ENCODE assay signal across 2 cellular contexts in the genomic region with DNA sequence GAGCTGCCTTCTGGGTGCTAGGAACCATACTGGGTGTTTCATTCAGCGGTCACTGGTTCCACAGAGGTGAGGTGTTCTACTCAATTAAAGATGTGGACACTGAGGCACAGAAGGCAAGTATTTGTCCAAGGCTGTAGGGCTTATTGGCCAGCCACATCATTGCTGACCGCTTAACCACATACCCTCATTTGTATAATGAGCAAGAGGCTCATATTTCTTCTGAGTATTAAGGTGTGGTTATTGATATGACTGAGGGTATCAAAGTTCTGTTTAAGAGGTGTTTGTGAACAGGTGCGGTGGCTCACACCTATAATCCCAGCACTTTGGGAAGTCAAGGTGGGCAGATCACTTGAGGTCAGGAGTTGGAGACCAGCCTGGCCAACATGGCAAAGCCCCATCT.
TF ChIP-seq lines count a peak whose summit lies in the region.

No MANE protein-coding gene starts in this region.

TF ChIP-seq in GM12878, 131 proteins besides CTCF, POLR2A, EP300 and RAD21:
- TF ChIP-seq, protein P1, sequence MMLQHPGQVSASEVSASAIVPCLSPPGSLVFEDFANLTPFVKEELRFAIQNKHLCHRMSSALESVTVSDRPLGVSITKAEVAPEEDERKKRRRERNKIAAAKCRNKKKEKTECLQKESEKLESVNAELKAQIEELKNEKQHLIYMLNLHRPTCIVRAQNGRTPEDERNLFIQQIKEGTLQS (IDR thresholded peaks at IDR 0.05; ENCODE audit: borderline replicate concordance, extremely low read depth, low read depth, low read length), result no peak
- TF ChIP-seq CBX5 (IDR thresholded peaks at IDR 0.05; ENCODE audit: low read depth) (no peak), ZSCAN29 (IDR thresholded peaks at IDR 0.05) (no peak), BCL11A (IDR thresholded peaks at IDR 0.05; ENCODE audit: low read depth, low read length) (peak; percentile 49; the same call in 1 of the 2 replicates), PAX8 (IDR thresholded peaks at IDR 0.05) (no peak), RUNX3 (IDR thresholded peaks at IDR 0.05; ENCODE audit: low read length) (peak; percentile 58), BACH1 (IDR thresholded peaks at IDR 0.05; ENCODE audit: borderline replicate concordance) (no peak)
- TF ChIP-seq, protein P2, sequence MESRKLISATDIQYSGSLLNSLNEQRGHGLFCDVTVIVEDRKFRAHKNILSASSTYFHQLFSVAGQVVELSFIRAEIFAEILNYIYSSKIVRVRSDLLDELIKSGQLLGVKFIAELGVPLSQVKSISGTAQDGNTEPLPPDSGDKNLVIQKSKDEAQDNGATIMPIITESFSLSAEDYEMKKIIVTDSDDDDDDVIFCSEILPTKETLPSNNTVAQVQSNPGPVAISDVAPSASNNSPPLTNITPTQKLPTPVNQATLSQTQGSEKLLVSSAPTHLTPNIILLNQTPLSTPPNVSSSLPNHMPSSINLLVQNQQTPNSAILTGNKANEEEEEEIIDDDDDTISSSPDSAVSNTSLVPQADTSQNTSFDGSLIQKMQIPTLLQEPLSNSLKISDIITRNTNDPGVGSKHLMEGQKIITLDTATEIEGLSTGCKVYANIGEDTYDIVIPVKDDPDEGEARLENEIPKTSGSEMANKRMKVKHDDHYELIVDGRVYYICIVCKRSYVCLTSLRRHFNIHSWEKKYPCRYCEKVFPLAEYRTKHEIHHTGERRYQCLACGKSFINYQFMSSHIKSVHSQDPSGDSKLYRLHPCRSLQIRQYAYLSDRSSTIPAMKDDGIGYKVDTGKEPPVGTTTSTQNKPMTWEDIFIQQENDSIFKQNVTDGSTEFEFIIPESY (IDR thresholded peaks at IDR 0.05), result no peak
- TF ChIP-seq, protein P3, sequence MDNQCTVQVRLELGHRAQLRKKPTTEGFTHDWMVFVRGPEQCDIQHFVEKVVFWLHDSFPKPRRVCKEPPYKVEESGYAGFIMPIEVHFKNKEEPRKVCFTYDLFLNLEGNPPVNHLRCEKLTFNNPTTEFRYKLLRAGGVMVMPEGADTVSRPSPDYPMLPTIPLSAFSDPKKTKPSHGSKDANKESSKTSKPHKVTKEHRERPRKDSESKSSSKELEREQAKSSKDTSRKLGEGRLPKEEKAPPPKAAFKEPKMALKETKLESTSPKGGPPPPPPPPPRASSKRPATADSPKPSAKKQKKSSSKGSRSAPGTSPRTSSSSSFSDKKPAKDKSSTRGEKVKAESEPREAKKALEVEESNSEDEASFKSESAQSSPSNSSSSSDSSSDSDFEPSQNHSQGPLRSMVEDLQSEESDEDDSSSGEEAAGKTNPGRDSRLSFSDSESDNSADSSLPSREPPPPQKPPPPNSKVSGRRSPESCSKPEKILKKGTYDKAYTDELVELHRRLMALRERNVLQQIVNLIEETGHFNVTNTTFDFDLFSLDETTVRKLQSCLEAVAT (IDR thresholded peaks at IDR 0.05), result peak; percentile 43; the same call in 1 of the 2 replicates

TF ChIP-seq in SK-N-SH treated with all-trans-retinoic acid at 6 μM for 48 hours, 23 proteins besides CTCF, POLR2A, EP300 and RAD21:
- TF ChIP-seq CSDC2 (CRISPR knock-in tag; IDR thresholded peaks at IDR 0.05) (no peak), ISL1 (CRISPR knock-in tag; IDR thresholded peaks at IDR 0.05) (no peak), ZFP3 (CRISPR knock-in tag; IDR thresholded peaks at IDR 0.05) (no peak), GLIS3 (CRISPR knock-in tag; IDR thresholded peaks at IDR 0.05) (no peak), OSR1 (CRISPR knock-in tag; IDR thresholded peaks at IDR 0.05) (no peak), PPARA (CRISPR knock-in tag; IDR thresholded peaks at IDR 0.05; ENCODE audit: borderline replicate concordance) (no peak), ARNTL (CRISPR knock-in tag; IDR thresholded peaks at IDR 0.05; ENCODE audit: borderline replicate concordance, low read depth) (no peak), TOX (CRISPR knock-in tag; IDR thresholded peaks at IDR 0.05; ENCODE audit: borderline replicate concordance) (no peak)
- TF ChIP-seq, protein P4, sequence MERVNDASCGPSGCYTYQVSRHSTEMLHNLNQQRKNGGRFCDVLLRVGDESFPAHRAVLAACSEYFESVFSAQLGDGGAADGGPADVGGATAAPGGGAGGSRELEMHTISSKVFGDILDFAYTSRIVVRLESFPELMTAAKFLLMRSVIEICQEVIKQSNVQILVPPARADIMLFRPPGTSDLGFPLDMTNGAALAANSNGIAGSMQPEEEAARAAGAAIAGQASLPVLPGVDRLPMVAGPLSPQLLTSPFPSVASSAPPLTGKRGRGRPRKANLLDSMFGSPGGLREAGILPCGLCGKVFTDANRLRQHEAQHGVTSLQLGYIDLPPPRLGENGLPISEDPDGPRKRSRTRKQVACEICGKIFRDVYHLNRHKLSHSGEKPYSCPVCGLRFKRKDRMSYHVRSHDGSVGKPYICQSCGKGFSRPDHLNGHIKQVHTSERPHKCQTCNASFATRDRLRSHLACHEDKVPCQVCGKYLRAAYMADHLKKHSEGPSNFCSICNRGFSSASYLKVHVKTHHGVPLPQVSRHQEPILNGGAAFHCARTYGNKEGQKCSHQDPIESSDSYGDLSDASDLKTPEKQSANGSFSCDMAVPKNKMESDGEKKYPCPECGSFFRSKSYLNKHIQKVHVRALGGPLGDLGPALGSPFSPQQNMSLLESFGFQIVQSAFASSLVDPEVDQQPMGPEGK (CRISPR knock-in tag; IDR thresholded peaks at IDR 0.05; ENCODE audit: borderline replicate concordance), result no peak
- TF ChIP-seq, protein P5, sequence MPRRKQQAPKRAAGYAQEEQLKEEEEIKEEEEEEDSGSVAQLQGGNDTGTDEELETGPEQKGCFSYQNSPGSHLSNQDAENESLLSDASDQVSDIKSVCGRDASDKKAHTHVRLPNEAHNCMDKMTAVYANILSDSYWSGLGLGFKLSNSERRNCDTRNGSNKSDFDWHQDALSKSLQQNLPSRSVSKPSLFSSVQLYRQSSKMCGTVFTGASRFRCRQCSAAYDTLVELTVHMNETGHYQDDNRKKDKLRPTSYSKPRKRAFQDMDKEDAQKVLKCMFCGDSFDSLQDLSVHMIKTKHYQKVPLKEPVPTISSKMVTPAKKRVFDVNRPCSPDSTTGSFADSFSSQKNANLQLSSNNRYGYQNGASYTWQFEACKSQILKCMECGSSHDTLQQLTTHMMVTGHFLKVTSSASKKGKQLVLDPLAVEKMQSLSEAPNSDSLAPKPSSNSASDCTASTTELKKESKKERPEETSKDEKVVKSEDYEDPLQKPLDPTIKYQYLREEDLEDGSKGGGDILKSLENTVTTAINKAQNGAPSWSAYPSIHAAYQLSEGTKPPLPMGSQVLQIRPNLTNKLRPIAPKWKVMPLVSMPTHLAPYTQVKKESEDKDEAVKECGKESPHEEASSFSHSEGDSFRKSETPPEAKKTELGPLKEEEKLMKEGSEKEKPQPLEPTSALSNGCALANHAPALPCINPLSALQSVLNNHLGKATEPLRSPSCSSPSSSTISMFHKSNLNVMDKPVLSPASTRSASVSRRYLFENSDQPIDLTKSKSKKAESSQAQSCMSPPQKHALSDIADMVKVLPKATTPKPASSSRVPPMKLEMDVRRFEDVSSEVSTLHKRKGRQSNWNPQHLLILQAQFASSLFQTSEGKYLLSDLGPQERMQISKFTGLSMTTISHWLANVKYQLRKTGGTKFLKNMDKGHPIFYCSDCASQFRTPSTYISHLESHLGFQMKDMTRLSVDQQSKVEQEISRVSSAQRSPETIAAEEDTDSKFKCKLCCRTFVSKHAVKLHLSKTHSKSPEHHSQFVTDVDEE (CRISPR knock-in tag; IDR thresholded peaks at IDR 0.05), result no peak
- TF ChIP-seq, protein P6, sequence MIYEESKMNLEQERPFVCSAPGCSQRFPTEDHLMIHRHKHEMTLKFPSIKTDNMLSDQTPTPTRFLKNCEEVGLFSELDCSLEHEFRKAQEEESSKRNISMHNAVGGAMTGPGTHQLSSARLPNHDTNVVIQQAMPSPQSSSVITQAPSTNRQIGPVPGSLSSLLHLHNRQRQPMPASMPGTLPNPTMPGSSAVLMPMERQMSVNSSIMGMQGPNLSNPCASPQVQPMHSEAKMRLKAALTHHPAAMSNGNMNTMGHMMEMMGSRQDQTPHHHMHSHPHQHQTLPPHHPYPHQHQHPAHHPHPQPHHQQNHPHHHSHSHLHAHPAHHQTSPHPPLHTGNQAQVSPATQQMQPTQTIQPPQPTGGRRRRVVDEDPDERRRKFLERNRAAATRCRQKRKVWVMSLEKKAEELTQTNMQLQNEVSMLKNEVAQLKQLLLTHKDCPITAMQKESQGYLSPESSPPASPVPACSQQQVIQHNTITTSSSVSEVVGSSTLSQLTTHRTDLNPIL (CRISPR knock-in tag; IDR thresholded peaks at IDR 0.05; ENCODE audit: low read depth), result no peak
- TF ChIP-seq, protein P7, sequence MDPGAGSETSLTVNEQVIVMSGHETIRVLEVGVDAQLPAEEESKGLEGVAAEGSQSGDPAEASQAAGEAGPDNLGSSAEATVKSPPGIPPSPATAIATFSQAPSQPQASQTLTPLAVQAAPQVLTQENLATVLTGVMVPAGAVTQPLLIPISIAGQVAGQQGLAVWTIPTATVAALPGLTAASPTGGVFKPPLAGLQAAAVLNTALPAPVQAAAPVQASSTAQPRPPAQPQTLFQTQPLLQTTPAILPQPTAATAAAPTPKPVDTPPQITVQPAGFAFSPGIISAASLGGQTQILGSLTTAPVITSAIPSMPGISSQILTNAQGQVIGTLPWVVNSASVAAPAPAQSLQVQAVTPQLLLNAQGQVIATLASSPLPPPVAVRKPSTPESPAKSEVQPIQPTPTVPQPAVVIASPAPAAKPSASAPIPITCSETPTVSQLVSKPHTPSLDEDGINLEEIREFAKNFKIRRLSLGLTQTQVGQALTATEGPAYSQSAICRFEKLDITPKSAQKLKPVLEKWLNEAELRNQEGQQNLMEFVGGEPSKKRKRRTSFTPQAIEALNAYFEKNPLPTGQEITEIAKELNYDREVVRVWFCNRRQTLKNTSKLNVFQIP (CRISPR knock-in tag; IDR thresholded peaks at IDR 0.05; ENCODE audit: borderline replicate concordance, low read depth), result no peak
